13 cellular contexts compared by ENCODE assay signal in genomic region chr7:36747969-36748574, GRCh38. TPM values are rescaled to one million over a fixed set of nuclear protein-coding genes. Genes with fewer than 3 reads are reported as not detected.
DNase-seq lines count a peak whose midpoint lies in the region; ATAC-seq and TF ChIP-seq lines count a peak whose summit lies in the region.
"Had no signal": no experiment of that assay in that cellular context is flagged by ENCODE, and none has a peak within 500 bp of the region (broad histone marks: within the 10 kb centered on the region; RNA-seq: fewer than 3 reads in every experiment).

No MANE protein-coding gene starts in this region.

- 0 out of 2 replicates have a peak, but pooled peaks cover 4% of the 10 kb centered on the region for H3F3A ChIP-seq in MM.1S (ENCODE audit: insufficient read depth, low read length)

- H3K27ac Mint-ChIP-seq in CD14-positive monocyte, result peak overlapping the region; percentile 96 to 99 (median 98)
- peak overlapping the region; percentile 76 for H3K27ac Mint-ChIP-seq in dendritic cell treated with granulocyte-macrophage colony-stimulating factor and Interleukin-4, amounts not matched to agents 40 ng/mL and 50 ng/mL, for 4 days
- H3K27ac Mint-ChIP-seq: activated naive CD4-positive, alpha-beta T cell treated with anti-CD3 and anti-CD28 coated beads for 36 hours had no signal

- H3K27me3 ChIP-seq in MM.1S (replicated peaks; ENCODE audit: insufficient read depth, low read length), result peaks cover 36% of the 10 kb centered on the region
- H3K27me3 ChIP-seq in brain microvascular endothelial cell (replicated peaks), result no peaks in the 10 kb centered on the region

- peaks cover 0 to 2% (median 0%) of the 10 kb centered on the region in 7 donors for H3K9me3 Mint-ChIP-seq in CD14-positive monocyte
- no peaks in the 10 kb centered on the region for H3K9me3 Mint-ChIP-seq in dendritic cell treated with granulocyte-macrophage colony-stimulating factor and Interleukin-4, amounts not matched to agents 40 ng/mL and 50 ng/mL, for 4 days
- H3K9me3 Mint-ChIP-seq: activated naive CD4-positive, alpha-beta T cell treated with anti-CD3 and anti-CD28 coated beads for 36 hours had no signal

- H4K20me1 ChIP-seq in MM.1S (ENCODE audit: insufficient read depth, low read length), result no peaks in the 10 kb centered on the region

- DNase-seq in CD14-positive monocyte (ENCODE audit: low spot score) (no peak), MM.1S (peak; percentile 64), AG08395 (ENCODE audit: low spot score) (no peak), brain microvascular endothelial cell (no peak)
- no peak for DNase-seq in activated effector memory CD4-positive, alpha-beta T cell treated with anti-CD3 and anti-CD28 coated beads, Interleukin-2, amount 50 U/mL, for 16 hours
- DNase-seq: activated CD4-positive, CD25-positive, alpha-beta regulatory T cell; activated naive CD4-positive, alpha-beta T cell treated with anti-CD3 and anti-CD28 coated beads for 36 hours; C1 segment of cervical spinal cord; NCI-H524 had no signal

- peaks cover 89% of the 10 kb centered on the region for H3K4me1 Mint-ChIP-seq in CD14-positive monocyte
- H3K4me1 Mint-ChIP-seq in dendritic cell treated with granulocyte-macrophage colony-stimulating factor and Interleukin-4, amounts not matched to agents 40 ng/mL and 50 ng/mL, for 4 days (ENCODE audit: low read depth), result peaks cover 82% of the 10 kb centered on the region

- H3K4me3 Mint-ChIP-seq in CD14-positive monocyte, result no peak overlapping the region
- H3K4me3 Mint-ChIP-seq in dendritic cell treated with granulocyte-macrophage colony-stimulating factor and Interleukin-4, amounts not matched to agents 40 ng/mL and 50 ng/mL, for 4 days, result no peak overlapping the region
- H3K4me3 Mint-ChIP-seq: activated naive CD4-positive, alpha-beta T cell treated with anti-CD3 and anti-CD28 coated beads for 36 hours had no signal

- H3K36me3 ChIP-seq in MM.1S (replicated peaks; ENCODE audit: insufficient read depth, low read length), result no peaks in the 10 kb centered on the region
- H3K36me3 ChIP-seq in brain microvascular endothelial cell (replicated peaks), result no peaks in the 10 kb centered on the region

- H3K4me2 ChIP-seq in MM.1S (ENCODE audit: low read depth, low read length), result peak overlapping the region; percentile 32

- no peaks in the 10 kb centered on the region for H3K9me3 ChIP-seq in MM.1S (replicated peaks; ENCODE audit: insufficient read depth, low read length)

- H3K79me2 ChIP-seq in MM.1S (ENCODE audit: low read length), result no peaks in the 10 kb centered on the region

- H3K9ac ChIP-seq in MM.1S (ENCODE audit: low read length), result no peak overlapping the region

- ATAC-seq in GM18517 (IDR thresholded peaks at IDR 0.05; ENCODE audit: unreplicated experiment) (peak; percentile 77), HG02610 (IDR thresholded peaks at IDR 0.05; ENCODE audit: unreplicated experiment) (no peak)
- ATAC-seq: Right ventricle myocardium inferior had no signal

- in situ Hi-C loops in brain microvascular endothelial cell (cut with HindIII; ENCODE audit: low pct_ligation_motif_present, low sequenced_read_pairs), result no loop called here

- H3K9me2 ChIP-seq in MM.1S (replicated peaks; ENCODE audit: insufficient read depth, low read length), result no peaks in the 10 kb centered on the region

- H3K4me3 ChIP-seq in MM.1S (ENCODE audit: low read length) (no peak overlapping the region), brain microvascular endothelial cell (ENCODE audit: low read depth, low read length) (no peak overlapping the region)

- peaks cover 0 to 2% (median 2%) of the 10 kb centered on the region in 3 donors for H3K27me3 Mint-ChIP-seq in CD14-positive monocyte (ENCODE audit: low read depth in 3 of 3)
- H3K27me3 Mint-ChIP-seq in dendritic cell treated with granulocyte-macrophage colony-stimulating factor and Interleukin-4, amounts not matched to agents 40 ng/mL and 50 ng/mL, for 4 days, result no peaks in the 10 kb centered on the region

- intact Hi-C loops in CD14-positive monocyte (cut with micrococcal nuclease), result no loop called here
- intact Hi-C loops in dendritic cell treated with granulocyte-macrophage colony-stimulating factor and Interleukin-4, amounts not matched to agents 40 ng/mL and 50 ng/mL, for 4 days (cut with micrococcal nuclease), result no loop called here

- peaks cover 13% of the 10 kb centered on the region for H3K4me1 ChIP-seq in MM.1S (ENCODE audit: low read length)

- TF ChIP-seq CTCF in CD14-positive monocyte (IDR thresholded peaks at IDR 0.05) (no peak), MM.1S (IDR thresholded peaks at IDR 0.05; ENCODE audit: low read length) (no peak), brain microvascular endothelial cell (IDR thresholded peaks at IDR 0.05; ENCODE audit: low read depth, low read length, missing control alignments) (no peak)

- H3K27ac ChIP-seq in MM.1S (ENCODE audit: low read length) (no peak overlapping the region), brain microvascular endothelial cell (no peak overlapping the region)

- no peak overlapping the region for H2AFZ ChIP-seq in MM.1S (ENCODE audit: low read length)

- peaks cover 2 to 5% of the 10 kb centered on the region in 2 donors for H3K36me3 Mint-ChIP-seq in CD14-positive monocyte
- no peaks in the 10 kb centered on the region for H3K36me3 Mint-ChIP-seq in dendritic cell treated with granulocyte-macrophage colony-stimulating factor and Interleukin-4, amounts not matched to agents 40 ng/mL and 50 ng/mL, for 4 days (ENCODE audit: low read depth)

RNA-seq across cellular contexts. Expression of gene AOAH, which starts 23.8 kb away (rescaled TPM):
- polyA plus RNA-seq in CD14-positive monocyte, result 100 to 1,000 TPM; 349 to 467 TPM
